ENCODE assay signal across 9 cellular contexts in genomic region chr12:97960741-97961608, GRCh38.
A peak's percentile ranks its signal among the peaks of the same experiment; 100 is the strongest.
DNase-seq lines count a peak whose midpoint lies in the region; ATAC-seq, FAIRE-seq and TF ChIP-seq lines count a peak whose summit lies in the region.
"Had no signal": no experiment of that assay in that cellular context is flagged by ENCODE, and none has a peak within 500 bp of the region (broad histone marks: within the 10 kb centered on the region; RNA-seq: fewer than 3 reads in every experiment).

No MANE protein-coding gene starts in this region.

- H3K27me3 Mint-ChIP-seq in osteocyte (ENCODE audit: unreplicated experiment): no peaks in the 10 kb centered on the region

- H3K36me3 Mint-ChIP-seq in osteocyte (ENCODE audit: unreplicated experiment): no peaks in the 10 kb centered on the region

- TF ChIP-seq CTCF in D721Med (IDR thresholded peaks at IDR 0.05; ENCODE audit: insufficient read depth, missing control alignments): peak; percentile 64
- TF ChIP-seq CTCF in osteocyte (IDR thresholded peaks at IDR 0.05): peak; percentile 34

- no peak for FAIRE-seq in D721Med (lab: Jason Lieb, UNC)

- H3K27ac Mint-ChIP-seq in osteocyte (ENCODE audit: unreplicated experiment): no peak overlapping the region
- H3K27ac Mint-ChIP-seq: naive thymus-derived CD8-positive, alpha-beta T cell had no signal

- no peak overlapping the region for H3K4me3 Mint-ChIP-seq in osteocyte (ENCODE audit: unreplicated experiment)
- H3K4me3 Mint-ChIP-seq: naive thymus-derived CD8-positive, alpha-beta T cell had no signal

- ATAC-seq in GM18858 (IDR thresholded peaks at IDR 0.05; ENCODE audit: unreplicated experiment): peak; percentile 92
- ATAC-seq in HG02970 (IDR thresholded peaks at IDR 0.05; ENCODE audit: low FRiP score, unreplicated experiment): peak; percentile 81
- ATAC-seq: naive thymus-derived CD8-positive, alpha-beta T cell had no signal

- no peak for DNase-seq in D721Med (ENCODE audit: insufficient read length, low spot score)
- peak; percentile 12 for DNase-seq in NCI-H2107 (lab: John Stamatoyannopoulos, UW)
- peak; percentile 6 for DNase-seq in dermis blood vessel endothelial cell
- no peak for DNase-seq in osteocyte (ENCODE audit: extremely low spot score, unreplicated experiment)
- DNase-seq in activated CD4-positive, CD25-positive, alpha-beta regulatory T cell (lab: John Stamatoyannopoulos, UW): no peak
- no peak for DNase-seq in 8988T

- no peaks in the 10 kb centered on the region for H3K4me1 Mint-ChIP-seq in osteocyte (ENCODE audit: unreplicated experiment)
- H3K4me1 Mint-ChIP-seq: naive thymus-derived CD8-positive, alpha-beta T cell had no signal

- peaks cover 7% of the 10 kb centered on the region for H3K9me3 Mint-ChIP-seq in osteocyte (ENCODE audit: unreplicated experiment)

Comparison
In these comparisons a context has a peak if more than half of its experiments do, and no peak if none do; other contexts are left out.
1. DNase-seq: peak in NCI-H2107 (single experiment) and dermis blood vessel endothelial cell (single experiment); none in D721Med (single experiment), osteocyte (single experiment), activated CD4-positive, CD25-positive, alpha-beta regulatory T cell (0 of 4) and 8988T (single experiment).